ENCODE assay signal across 19 cellular contexts in the genomic region with DNA sequence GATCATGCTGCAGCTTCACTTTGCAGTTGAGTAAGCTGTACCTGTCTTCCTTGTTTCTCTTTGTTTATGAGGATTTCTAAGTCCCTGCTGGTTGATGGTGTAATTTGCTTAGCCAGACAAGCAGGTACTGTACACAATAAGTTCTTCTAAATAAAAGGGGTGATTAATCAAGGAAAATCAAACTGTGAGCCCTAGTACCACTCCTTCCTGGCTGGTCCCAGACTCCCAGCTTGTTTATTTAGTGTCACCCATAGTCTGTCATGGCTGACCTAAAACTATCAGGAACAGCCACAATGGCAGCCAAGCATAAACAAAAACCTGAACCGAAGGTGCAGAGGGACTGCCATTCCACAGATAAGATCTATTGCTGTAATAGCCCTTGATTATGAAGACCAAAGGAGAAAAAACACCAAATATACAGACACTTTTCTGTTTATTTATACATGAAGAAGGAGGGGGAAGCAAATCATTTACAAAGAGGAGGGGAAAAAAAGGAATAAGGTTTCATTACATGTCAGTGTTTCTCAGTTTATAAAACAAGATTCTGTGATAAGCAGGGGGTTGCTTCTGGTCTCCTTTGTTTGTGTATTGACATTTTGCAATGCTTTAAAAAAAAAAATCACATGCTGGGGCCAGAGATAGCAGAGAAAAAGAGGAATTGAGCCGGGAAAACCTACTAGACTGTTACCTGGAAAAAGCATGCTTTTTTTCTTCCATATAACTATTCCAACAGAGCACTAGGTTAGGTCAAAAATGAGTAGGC.
A peak's percentile ranks its signal among the peaks of the same experiment; 100 is the strongest.
DNase-seq lines count a peak whose midpoint lies in the region; ATAC-seq and TF ChIP-seq lines count a peak whose summit lies in the region.
"Had no signal": no experiment of that assay in that cellular context is flagged by ENCODE, and none has a peak within 500 bp of the region (broad histone marks: within the 10 kb centered on the region; RNA-seq: fewer than 3 reads in every experiment).

No MANE protein-coding gene starts in this region.

- no peak overlapping the region for H3K4me3 ChIP-seq in prostate gland
- no peak overlapping the region for H3K4me3 ChIP-seq in right atrium auricular region
- H3K4me3 ChIP-seq: adrenal gland, sigmoid colon had no signal

- no peaks in the 10 kb centered on the region for H3K9me3 ChIP-seq in prostate gland
- no peaks in the 10 kb centered on the region for H3K9me3 ChIP-seq in right atrium auricular region
- H3K9me3 ChIP-seq: adrenal gland, sigmoid colon had no signal

- H3K4me1 ChIP-seq in prostate gland (replicated peaks): no peaks in the 10 kb centered on the region
- H3K4me1 ChIP-seq in right atrium auricular region: no peaks in the 10 kb centered on the region
- H3K4me1 ChIP-seq: adrenal gland, sigmoid colon had no signal

- TF ChIP-seq POLR2A in prostate gland (IDR thresholded peaks at IDR 0.05): no peak
- TF ChIP-seq POLR2A in GM18505 (IDR thresholded peaks at IDR 0.05; ENCODE audit: borderline replicate concordance, extremely low read depth, insufficient read depth, insufficient read length): no peak

- intact Hi-C loops in prostate gland (cut with DNase I): no loop called here

- WGBS in prostate gland: 15% methylated on average over 2 of the region's 2 CpGs

- no peaks in the 10 kb centered on the region for H3K27me3 ChIP-seq in prostate gland (replicated peaks; ENCODE audit: insufficient read depth)
- no peaks in the 10 kb centered on the region for H3K27me3 ChIP-seq in right atrium auricular region
- H3K27me3 ChIP-seq: adrenal gland, sigmoid colon had no signal

- peak in 1 of 4 experiments; percentile 5 for TF ChIP-seq CTCF in prostate gland (IDR thresholded peaks at IDR 0.05)
- no peak for TF ChIP-seq CTCF in right atrium auricular region (IDR thresholded peaks at IDR 0.05)

- H3K36me3 ChIP-seq in prostate gland (no peaks in the 10 kb centered on the region), right atrium auricular region (no peaks in the 10 kb centered on the region)
- H3K36me3 ChIP-seq: adrenal gland, sigmoid colon had no signal

- H3K27ac ChIP-seq in prostate gland (peak overlapping the region; percentile 23 to 52), right atrium auricular region (no peak overlapping the region)
- H3K27ac ChIP-seq: adrenal gland, sigmoid colon had no signal

- DNase-seq in NCI-H2107 treated with DMSO at 0.1 percent for 48 hours (lab: John Stamatoyannopoulos, UW; ENCODE audit: unreplicated experiment) (peak; percentile 5), NCI-H2107 (lab: John Stamatoyannopoulos, UW) (no peak), NCI-H774 (lab: John Stamatoyannopoulos, UW) (peak; percentile 38), kidney glomerular epithelial cell (lab: John Stamatoyannopoulos, UW) (peak; percentile 23), prostate gland (ENCODE audit: low spot score) (peak; percentile 14), right atrium auricular region (ENCODE audit: low spot score) (no peak)
- DNase-seq: activated CD4-positive, alpha-beta T cell treated with anti-CD3 and anti-CD28 coated beads, Interleukin-2, amount 10 ng/mL, durations not matched to agents 7 days and 5 days; adrenal gland; CD4-positive, alpha-beta T cell; glutamatergic neuron; MV-4-11; naive B cell; NCI-H226; sigmoid colon; stimulated activated CD4-positive, alpha-beta T cell treated with anti-CD3 and anti-CD28 coated beads, Interleukin-4, amount 100 ng/mL, for 24 hours; T-helper 2 cell had no signal

- no peak for ATAC-seq in GM19351 (IDR thresholded peaks at IDR 0.05; ENCODE audit: unreplicated experiment)
- no peak for ATAC-seq in GM18505 (IDR thresholded peaks at IDR 0.05; ENCODE audit: unreplicated experiment)
- ATAC-seq: Panc1 had no signal

Comparison
In these comparisons a context has a peak if more than half of its experiments do, and no peak if none do; other contexts are left out.
1. DNase-seq: peak in NCI-H2107 treated with DMSO at 0.1 percent for 48 hours (single experiment), NCI-H774 (single experiment), kidney glomerular epithelial cell (single experiment) and prostate gland (single experiment); none in NCI-H2107 (single experiment) and right atrium auricular region (single experiment).
2. H3K27ac ChIP-seq: peak in prostate gland (2 of 2); none in right atrium auricular region (0 of 2).